13 cellular contexts compared by ENCODE assay signal in the genomic region with DNA sequence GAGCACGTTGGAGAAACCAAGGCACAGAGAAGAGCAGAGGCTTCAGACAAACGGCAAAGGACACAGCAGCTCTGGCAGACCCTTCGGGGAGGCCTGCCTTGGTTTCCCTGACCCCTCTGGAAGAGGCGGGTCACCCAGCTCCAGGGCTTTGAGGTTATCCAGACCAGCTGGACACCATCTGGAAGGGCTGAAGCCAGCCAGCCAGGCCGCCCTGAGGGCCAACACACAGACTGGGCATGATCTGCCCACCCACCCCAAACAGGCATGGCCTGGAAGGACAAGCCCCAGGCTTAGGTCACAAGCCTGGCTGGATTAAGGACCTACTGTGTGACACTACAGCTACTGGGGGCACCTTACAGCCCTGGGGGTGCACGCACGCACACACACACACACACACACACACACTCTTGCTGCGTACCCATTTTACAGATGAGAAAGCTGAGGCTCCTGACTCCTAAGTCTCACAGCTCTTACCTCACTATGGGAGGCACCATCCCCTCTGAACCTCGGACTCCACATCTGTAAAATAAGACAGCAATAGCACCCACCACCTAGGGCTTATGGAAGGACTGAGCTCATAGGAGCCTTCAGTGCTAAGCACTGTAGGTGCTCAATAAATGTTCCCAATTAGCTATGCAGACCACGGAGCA. TPM values are rescaled to one million over a fixed set of nuclear protein-coding genes. Genes with fewer than 3 reads are reported as not detected.
DNase-seq lines count a peak whose midpoint lies in the region; ATAC-seq and TF ChIP-seq lines count a peak whose summit lies in the region.
"Had no signal": no experiment of that assay in that cellular context is flagged by ENCODE, and none has a peak within 500 bp of the region (broad histone marks: within the 10 kb centered on the region; RNA-seq: fewer than 3 reads in every experiment).

No MANE protein-coding gene starts in this region.

- WGBS in right lobe of liver (ENCODE audit: insufficient coverage, low coverage, low lambda C conversion rate, missing lambda C conversion rate) = 73% methylated on average over 2 of the region's 10 CpGs

- no peak overlapping the region for H2AFZ ChIP-seq in DND-41 (ENCODE audit: low read depth, low read length)

- no peak for ATAC-seq in DND-41 (ENCODE audit: insufficient read depth, low read depth)
- no peak for ATAC-seq in right lobe of liver
- ATAC-seq in GM18519 (IDR thresholded peaks at IDR 0.05; ENCODE audit: low FRiP score, unreplicated experiment) = no peak

- H3K36me3 ChIP-seq in DND-41 (ENCODE audit: insufficient read depth, low read length) (peaks cover 68% of the 10 kb centered on the region), right lobe of liver (no peaks in the 10 kb centered on the region)

- H3K4me1 Mint-ChIP-seq in brain = peaks cover 93% of the 10 kb centered on the region

- H3K9me3 Mint-ChIP-seq in brain = peaks cover 0 to 6% (median 0%) of the 10 kb centered on the region in 5 experiments

- H3K27ac Mint-ChIP-seq in brain = peak overlapping the region; percentile 71 to 90 (median 89)

- H3K27ac ChIP-seq in DND-41 (ENCODE audit: low read length) = peak overlapping the region; percentile 96
- H3K27ac ChIP-seq in right lobe of liver = peak overlapping the region; percentile 24 to 79 (median 31)
- H3K27ac ChIP-seq in skin epidermis = peak overlapping the region; percentile 0 to 94 (median 82)

- no peaks in the 10 kb centered on the region for H3K9me3 ChIP-seq in DND-41 (ENCODE audit: insufficient read depth, low read length, severe bottlenecking)
- H3K9me3 ChIP-seq in right lobe of liver = no peaks in the 10 kb centered on the region

- no peak for TF ChIP-seq CTCF in DND-41 (IDR thresholded peaks at IDR 0.05; ENCODE audit: borderline replicate concordance, extremely low read depth, low read length, poor library complexity, severe bottlenecking)
- TF ChIP-seq CTCF in brain (conservative IDR thresholded peaks at IDR 0.05) = no peak
- TF ChIP-seq CTCF in right lobe of liver (IDR thresholded peaks at IDR 0.05) = no peak

- peak overlapping the region in 1 of 2 experiments; percentile 35; a peak in 2 of 4 replicates for H3K4me3 ChIP-seq in DND-41 (ENCODE audit: low read depth in 1 of 2, low read length in 2 of 2)
- H3K4me3 ChIP-seq in right lobe of liver = no peak overlapping the region
- no peak overlapping the region for H3K4me3 ChIP-seq in skin epidermis

- TF ChIP-seq POLR2A in right lobe of liver (IDR thresholded peaks at IDR 0.05) = no peak

- peaks cover 5% of the 10 kb centered on the region for H3K27me3 Mint-ChIP-seq in brain

- no peak for DNase-seq in DND-41
- DNase-seq in right lobe of liver = no peak
- DNase-seq in activated CD4-positive, alpha-beta T cell treated with anti-CD3 and anti-CD28 coated beads, Interleukin-2, amount 50 U/mL, for 48 hours = no peak
- DNase-seq in GOT3 (lab: John Stamatoyannopoulos, UW) = no peak
- DNase-seq in medulla oblongata (ENCODE audit: extremely low spot score) = no peak
- DNase-seq: activated CD8-positive, alpha-beta memory T cell treated with anti-CD3 and anti-CD28 coated beads, Interleukin-2, amount 50 U/mL, for 48 hours; foreskin melanocyte; NCI-H1694 treated with DMSO at 0.1 percent for 48 hours; stimulated activated CD4-positive, alpha-beta T cell treated with anti-CD3 and anti-CD28 coated beads, Interleukin-1b, Interleukin-23, amount 100 ng/mL, for 48 hours had no signal

- peaks cover 85% of the 10 kb centered on the region for H3K79me2 ChIP-seq in DND-41 (ENCODE audit: insufficient read depth, low read length)

- no peaks in the 10 kb centered on the region for H3K36me3 Mint-ChIP-seq in brain

- H3K27me3 ChIP-seq in DND-41 (ENCODE audit: insufficient read depth, low read length, poor library complexity) = no peaks in the 10 kb centered on the region
- H3K27me3 ChIP-seq in right lobe of liver = no peaks in the 10 kb centered on the region

- peak overlapping the region; percentile 57 for H3K4me2 ChIP-seq in DND-41 (ENCODE audit: insufficient read depth, low read length)

- intact Hi-C loops in right lobe of liver (cut with DNase I) = no loop called here

- peaks cover 93% of the 10 kb centered on the region for H3K4me1 ChIP-seq in DND-41 (ENCODE audit: insufficient read depth, low read length)
- H3K4me1 ChIP-seq in right lobe of liver = peaks cover 0 to 29% (median 12%) of the 10 kb centered on the region in 4 donors

- H4K20me1 ChIP-seq in DND-41 (ENCODE audit: insufficient read depth, low read length) = peaks cover 63% of the 10 kb centered on the region

- H3K4me3 Mint-ChIP-seq in brain = peak overlapping the region in 1 of 5 experiments; percentile 51

- H3K9ac ChIP-seq in DND-41 (ENCODE audit: low read depth, low read length) = peak overlapping the region; percentile 61

RNA-seq across cellular contexts. Expression of gene PLXND1, which starts 10.8 kb away (rescaled TPM):
- 151 TPM for polyA plus RNA-seq in brain (ENCODE audit: insufficient read depth, low read depth, low replicate concordance)
- total RNA-seq in right lobe of liver = 10 to 100 TPM; 27.0 to 48.8 (median 29.6) TPM

RNA-seq across cellular contexts. Expression of gene H1-8, which starts 52.7 kb away (rescaled TPM):
- polyA plus RNA-seq in brain (ENCODE audit: insufficient read depth, low read depth, low replicate concordance) = not detected
- not detected for total RNA-seq in right lobe of liver
- total RNA-seq: mesenteric fat pad had no signal

Comparison
In these comparisons a context has a peak if more than half of its experiments do, and no peak if none do; other contexts are left out.
1. H3K27ac ChIP-seq: peak in every context shown above with its lines; median percentile 96 in DND-41; 82 in skin epidermis; 31 in right lobe of liver.